ENCODE assay signal across 1 cellular context in the genomic region with DNA sequence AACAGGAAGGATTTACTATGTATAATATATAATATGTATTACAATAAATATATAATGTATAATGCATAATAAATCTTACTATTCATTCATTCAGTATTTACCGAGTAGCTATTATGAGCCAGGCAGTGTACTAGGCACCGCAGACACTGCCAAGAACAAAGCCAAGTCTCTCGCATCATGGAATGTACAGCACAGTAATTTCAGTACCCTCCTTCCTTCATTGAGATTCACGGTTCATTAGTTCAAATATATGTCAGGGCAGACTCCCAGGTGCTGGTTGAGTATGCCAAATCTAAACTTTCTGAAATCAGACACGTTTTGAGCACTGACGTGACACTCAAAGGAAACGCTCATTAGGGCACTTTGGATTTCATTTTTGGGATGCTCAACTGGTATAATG.
TF ChIP-seq lines count a peak whose summit lies in the region.

No MANE protein-coding gene starts in this region.

TF ChIP-seq in GM12878, 131 proteins besides CTCF, POLR2A, EP300 and RAD21 (continued from another document and continues in another):
- TF ChIP-seq E2F4 (IDR thresholded peaks at IDR 0.05; ENCODE audit: low read depth, low read length) (no peak), ZSCAN29 (IDR thresholded peaks at IDR 0.05) (no peak), IRF5 (IDR thresholded peaks at IDR 0.05; ENCODE audit: borderline replicate concordance) (no peak), HDAC2 (IDR thresholded peaks at IDR 0.05) (no peak), ZBTB11 (CRISPR knock-in tag; IDR thresholded peaks at IDR 0.05) (no peak), RB1 (IDR thresholded peaks at IDR 0.05; ENCODE audit: borderline replicate concordance) (no peak), SMAD1 (IDR thresholded peaks at IDR 0.05; ENCODE audit: low read depth, partially characterized antibody) (no peak), IKZF2 (IDR thresholded peaks at IDR 0.05) (peak in 1 of 2 experiments; percentile 38; a peak in 2 of 4 replicates), SMAD5 (IDR thresholded peaks at IDR 0.05; ENCODE audit: low read depth) (no peak), EZH2 (IDR thresholded peaks at IDR 0.05; ENCODE audit: borderline replicate concordance, control insufficient read depth, low read depth, low read length) (no peak), EGR1 (IDR thresholded peaks at IDR 0.05; ENCODE audit: borderline replicate concordance in 1 of 2, low read depth in 2 of 2, low read length in 2 of 2) (no peak), ZNF24 (IDR thresholded peaks at IDR 0.05) (peak; percentile 47; the same call in 1 of the 2 replicates), NFXL1 (IDR thresholded peaks at IDR 0.05; ENCODE audit: borderline replicate concordance) (no peak), SUPT20H (IDR thresholded peaks at IDR 0.05; ENCODE audit: borderline replicate concordance, control insufficient read depth, low read depth, low read length) (no peak), PML (IDR thresholded peaks at IDR 0.05; ENCODE audit: low read length) (0 out of 2 replicates have a peak, but pooled peaks have one; percentile 7), NRF1 (conservative IDR thresholded peaks at IDR 0.05; ENCODE audit: low read depth, low read length) (no peak), WRNIP1 (IDR thresholded peaks at IDR 0.05; ENCODE audit: borderline replicate concordance, low read depth, low read length) (no peak), ZNF217 (IDR thresholded peaks at IDR 0.05) (0 out of 2 replicates have a peak, but pooled peaks have one; percentile 45), HSF1 (IDR thresholded peaks at IDR 0.05; ENCODE audit: low read depth, low read length) (no peak), HDGF (IDR thresholded peaks at IDR 0.05) (no peak), TBL1XR1 (IDR thresholded peaks at IDR 0.05; ENCODE audit: low read depth, low read length) (no peak), EED (IDR thresholded peaks at IDR 0.05; ENCODE audit: low read depth) (peak; percentile 94), MYB (IDR thresholded peaks at IDR 0.05; ENCODE audit: borderline replicate concordance, low read depth, low read length) (no peak), FOXK2 (IDR thresholded peaks at IDR 0.05) (no peak), YBX1 (IDR thresholded peaks at IDR 0.05) (no peak), CREB1 (IDR thresholded peaks at IDR 0.05; ENCODE audit: low read depth) (no peak), MYC (IDR thresholded peaks at IDR 0.05; ENCODE audit: insufficient read depth, insufficient read length, insufficient replicate concordance, low read length, severe bottlenecking) (no peak), PAX8 (IDR thresholded peaks at IDR 0.05) (no peak), SIX5 (IDR thresholded peaks at IDR 0.05; ENCODE audit: low read depth, low read length, severe bottlenecking) (no peak), MAX (IDR thresholded peaks at IDR 0.05; ENCODE audit: low read depth, low read length) (no peak), ZNF207 (IDR thresholded peaks at IDR 0.05; ENCODE audit: borderline replicate concordance) (no peak), TAF1 (IDR thresholded peaks at IDR 0.05; ENCODE audit: borderline replicate concordance, low read depth, low read length) (no peak), NR2C2 (IDR thresholded peaks at IDR 0.05; ENCODE audit: borderline replicate concordance, control insufficient read depth, insufficient read length, low read depth) (no peak), TCF12 (IDR thresholded peaks at IDR 0.05; ENCODE audit: low read depth, low read length) (no peak), CREM (IDR thresholded peaks at IDR 0.05; ENCODE audit: low read depth) (peak; percentile 37; the same call in 1 of the 2 replicates), RUNX3 (IDR thresholded peaks at IDR 0.05; ENCODE audit: low read length) (peak; percentile 52), BCL11A (IDR thresholded peaks at IDR 0.05; ENCODE audit: low read depth, low read length) (peak; percentile 42; the same call in 1 of the 2 replicates), PRDM15 (CRISPR knock-in tag; IDR thresholded peaks at IDR 0.05) (no peak), USF1 (IDR thresholded peaks at IDR 0.05; ENCODE audit: borderline replicate concordance, extremely low read length, insufficient read depth, low read depth, low read length) (no peak)
- TF ChIP-seq, protein P1, sequence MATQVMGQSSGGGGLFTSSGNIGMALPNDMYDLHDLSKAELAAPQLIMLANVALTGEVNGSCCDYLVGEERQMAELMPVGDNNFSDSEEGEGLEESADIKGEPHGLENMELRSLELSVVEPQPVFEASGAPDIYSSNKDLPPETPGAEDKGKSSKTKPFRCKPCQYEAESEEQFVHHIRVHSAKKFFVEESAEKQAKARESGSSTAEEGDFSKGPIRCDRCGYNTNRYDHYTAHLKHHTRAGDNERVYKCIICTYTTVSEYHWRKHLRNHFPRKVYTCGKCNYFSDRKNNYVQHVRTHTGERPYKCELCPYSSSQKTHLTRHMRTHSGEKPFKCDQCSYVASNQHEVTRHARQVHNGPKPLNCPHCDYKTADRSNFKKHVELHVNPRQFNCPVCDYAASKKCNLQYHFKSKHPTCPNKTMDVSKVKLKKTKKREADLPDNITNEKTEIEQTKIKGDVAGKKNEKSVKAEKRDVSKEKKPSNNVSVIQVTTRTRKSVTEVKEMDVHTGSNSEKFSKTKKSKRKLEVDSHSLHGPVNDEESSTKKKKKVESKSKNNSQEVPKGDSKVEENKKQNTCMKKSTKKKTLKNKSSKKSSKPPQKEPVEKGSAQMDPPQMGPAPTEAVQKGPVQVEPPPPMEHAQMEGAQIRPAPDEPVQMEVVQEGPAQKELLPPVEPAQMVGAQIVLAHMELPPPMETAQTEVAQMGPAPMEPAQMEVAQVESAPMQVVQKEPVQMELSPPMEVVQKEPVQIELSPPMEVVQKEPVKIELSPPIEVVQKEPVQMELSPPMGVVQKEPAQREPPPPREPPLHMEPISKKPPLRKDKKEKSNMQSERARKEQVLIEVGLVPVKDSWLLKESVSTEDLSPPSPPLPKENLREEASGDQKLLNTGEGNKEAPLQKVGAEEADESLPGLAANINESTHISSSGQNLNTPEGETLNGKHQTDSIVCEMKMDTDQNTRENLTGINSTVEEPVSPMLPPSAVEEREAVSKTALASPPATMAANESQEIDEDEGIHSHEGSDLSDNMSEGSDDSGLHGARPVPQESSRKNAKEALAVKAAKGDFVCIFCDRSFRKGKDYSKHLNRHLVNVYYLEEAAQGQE (IDR thresholded peaks at IDR 0.05; ENCODE audit: low read depth, low read length), result no peak
- TF ChIP-seq, protein P2, sequence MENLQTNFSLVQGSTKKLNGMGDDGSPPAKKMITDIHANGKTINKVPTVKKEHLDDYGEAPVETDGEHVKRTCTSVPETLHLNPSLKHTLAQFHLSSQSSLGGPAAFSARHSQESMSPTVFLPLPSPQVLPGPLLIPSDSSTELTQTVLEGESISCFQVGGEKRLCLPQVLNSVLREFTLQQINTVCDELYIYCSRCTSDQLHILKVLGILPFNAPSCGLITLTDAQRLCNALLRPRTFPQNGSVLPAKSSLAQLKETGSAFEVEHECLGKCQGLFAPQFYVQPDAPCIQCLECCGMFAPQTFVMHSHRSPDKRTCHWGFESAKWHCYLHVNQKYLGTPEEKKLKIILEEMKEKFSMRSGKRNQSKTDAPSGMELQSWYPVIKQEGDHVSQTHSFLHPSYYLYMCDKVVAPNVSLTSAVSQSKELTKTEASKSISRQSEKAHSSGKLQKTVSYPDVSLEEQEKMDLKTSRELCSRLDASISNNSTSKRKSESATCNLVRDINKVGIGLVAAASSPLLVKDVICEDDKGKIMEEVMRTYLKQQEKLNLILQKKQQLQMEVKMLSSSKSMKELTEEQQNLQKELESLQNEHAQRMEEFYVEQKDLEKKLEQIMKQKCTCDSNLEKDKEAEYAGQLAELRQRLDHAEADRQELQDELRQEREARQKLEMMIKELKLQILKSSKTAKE (IDR thresholded peaks at IDR 0.05; ENCODE audit: low read depth, poor library complexity, severe bottlenecking), result no peak
